ENCODE assay signal across 15 cellular contexts in genomic region chr11:73361953-73362776, GRCh38. TPM values are rescaled to one million over a fixed set of nuclear protein-coding genes. Genes with fewer than 3 reads are reported as not detected.
DNase-seq lines count a peak whose midpoint lies in the region; ATAC-seq and TF ChIP-seq lines count a peak whose summit lies in the region.
"Had no signal": no experiment of that assay in that cellular context is flagged by ENCODE, and none has a peak within 500 bp of the region (broad histone marks: within the 10 kb centered on the region; RNA-seq: fewer than 3 reads in every experiment).

No MANE protein-coding gene starts in this region.

- H3K23me2 ChIP-seq in H9 (ENCODE audit: insufficient read length, low read depth, low read length, poor library complexity, severe bottlenecking) = peaks cover 2% of the 10 kb centered on the region

- no peak overlapping the region for H2BK12ac ChIP-seq in H9 (ENCODE audit: insufficient read length, low read depth, low read length)

- H3K4me1 Mint-ChIP-seq in H9 = peaks cover 4 to 13% of the 10 kb centered on the region in 2 experiments; a peak in 3 of 4 replicates
- H3K4me1 Mint-ChIP-seq in stimulated activated memory B cell treated with anti-CD40 and anti-IgM and Interleukin-4, amounts not matched to agents 10 μg/mL and 1 μg/mL and 100 μg/mL, for 72 hours = peaks cover 40% of the 10 kb centered on the region

- H4K20me1 ChIP-seq in H9 (ENCODE audit: control insufficient read depth, insufficient read depth, insufficient read length) = no peaks in the 10 kb centered on the region

- no peak overlapping the region for H4K8ac ChIP-seq in H9 (replicated peaks; ENCODE audit: insufficient read length, low read depth, low read length)

- no peaks in the 10 kb centered on the region for H3K79me2 ChIP-seq in H9 (ENCODE audit: insufficient read depth, low read length)

- no peaks in the 10 kb centered on the region for H3K27me3 ChIP-seq in H9 (ENCODE audit: insufficient read depth, low read length)
- H3K27me3 ChIP-seq in iPS DF 6.9 (ENCODE audit: control insufficient read depth, insufficient read depth, low read length) = no peaks in the 10 kb centered on the region
- H3K27me3 ChIP-seq: brain microvascular endothelial cell had no signal

- H3K4me1 ChIP-seq in H9 (ENCODE audit: insufficient read depth, low read length) (no peaks in the 10 kb centered on the region), iPS DF 6.9 (ENCODE audit: control insufficient read depth, insufficient read depth, low read length) (peaks cover 2% of the 10 kb centered on the region)

- H3K18ac ChIP-seq in H9 (ENCODE audit: insufficient read length, low read depth, low read length) = no peak overlapping the region

- H3K9ac ChIP-seq in H9 (ENCODE audit: extremely low read depth, insufficient read length, low read length) = no peak overlapping the region

- DNase-seq in H9 = peak; percentile 97
- peak; percentile 47 to 57 for DNase-seq in SHP77 (lab: John Stamatoyannopoulos, UW)
- no peak for DNase-seq in iPS DF 6.9 (ENCODE audit: low read depth, low spot score)
- DNase-seq: activated CD4-positive, alpha-beta T cell treated with anti-CD3 and anti-CD28 coated beads for 36 hours; activated naive CD4-positive, alpha-beta T cell treated with anti-CD3 and anti-CD28 coated beads, Interleukin-2, amount 50 U/mL, for 16 hours; brain microvascular endothelial cell; NCI-H187 treated with DMSO at 0.1 percent for 48 hours; NCI-H524 treated with DMSO at 0.1 percent for 48 hours; T-helper 2 cell had no signal

- TF ChIP-seq CTCF in H9 (conservative IDR thresholded peaks at IDR 0.05) = peak; percentile 55

- H3T11ph ChIP-seq in H9 (ENCODE audit: low read length) = no peak overlapping the region

- H2BK20ac ChIP-seq in H9 (ENCODE audit: low read depth, low read length, poor library complexity, severe bottlenecking) = no peak overlapping the region

- no peak overlapping the region for H3K23ac ChIP-seq in H9 (ENCODE audit: insufficient read length, low read depth, low read length)

- H3K27ac ChIP-seq in H9 (ENCODE audit: insufficient read length, low read depth, low read length) (no peak overlapping the region), iPS DF 6.9 (ENCODE audit: low read length) (no peak overlapping the region)
- H3K27ac ChIP-seq: brain microvascular endothelial cell had no signal

- H3K79me1 ChIP-seq in H9 (ENCODE audit: insufficient read depth, low read depth, low read length, poor library complexity, severe bottlenecking) = no peaks in the 10 kb centered on the region

- ATAC-seq in stimulated activated memory B cell treated with anti-CD40 and anti-IgM and Interleukin-4, amounts not matched to agents 10 μg/mL and 1 μg/mL and 100 μg/mL, for 72 hours = peak; percentile 35
- ATAC-seq in GM18868 (IDR thresholded peaks at IDR 0.05; ENCODE audit: unreplicated experiment) = no peak
- ATAC-seq in GM21529 (IDR thresholded peaks at IDR 0.05; ENCODE audit: unreplicated experiment) = no peak
- ATAC-seq in HG03135 (IDR thresholded peaks at IDR 0.05; ENCODE audit: unreplicated experiment) = no peak
- ATAC-seq: activated CD4-positive, alpha-beta T cell treated with anti-CD3 and anti-CD28 coated beads for 36 hours; stimulated activated effector memory CD8-positive, alpha-beta T cell treated with anti-CD3 and anti-CD28 coated beads, Interleukin-12 subunit alpha, Interleukin-12 subunit beta, amount 100 ng/mL, for 72 hours had no signal

- H3K27me3 Mint-ChIP-seq in H9 (ENCODE audit: low read depth) = peaks cover 7% of the 10 kb centered on the region
- no peaks in the 10 kb centered on the region for H3K27me3 Mint-ChIP-seq in stimulated activated memory B cell treated with anti-CD40 and anti-IgM and Interleukin-4, amounts not matched to agents 10 μg/mL and 1 μg/mL and 100 μg/mL, for 72 hours
- H3K27me3 Mint-ChIP-seq: activated CD4-positive, alpha-beta T cell treated with anti-CD3 and anti-CD28 coated beads for 36 hours had no signal

- no peak overlapping the region for H3K4ac ChIP-seq in H9 (ENCODE audit: low read depth, low read length)

- no peaks in the 10 kb centered on the region for H3K9me3 ChIP-seq in H9 (ENCODE audit: control insufficient read depth, low read depth, low read length)
- H3K9me3 ChIP-seq in iPS DF 6.9 (ENCODE audit: control insufficient read depth, insufficient read depth, low read length) = no peaks in the 10 kb centered on the region

- H3K56ac ChIP-seq in H9 (ENCODE audit: insufficient read length, low read depth, low read length) = no peak overlapping the region

- peak overlapping the region; percentile 55 to 70 for H3K4me3 Mint-ChIP-seq in H9
- H3K4me3 Mint-ChIP-seq in stimulated activated memory B cell treated with anti-CD40 and anti-IgM and Interleukin-4, amounts not matched to agents 10 μg/mL and 1 μg/mL and 100 μg/mL, for 72 hours = no peak overlapping the region
- H3K4me3 Mint-ChIP-seq: activated CD4-positive, alpha-beta T cell treated with anti-CD3 and anti-CD28 coated beads for 36 hours; CD14-positive monocyte; stimulated activated effector memory CD8-positive, alpha-beta T cell treated with anti-CD3 and anti-CD28 coated beads, Interleukin-12 subunit alpha, Interleukin-12 subunit beta, amount 100 ng/mL, for 72 hours had no signal

- H3K9me3 Mint-ChIP-seq in H9 = no peaks in the 10 kb centered on the region
- no peaks in the 10 kb centered on the region for H3K9me3 Mint-ChIP-seq in stimulated activated memory B cell treated with anti-CD40 and anti-IgM and Interleukin-4, amounts not matched to agents 10 μg/mL and 1 μg/mL and 100 μg/mL, for 72 hours
- H3K9me3 Mint-ChIP-seq: CD14-positive monocyte had no signal

- H3K27ac Mint-ChIP-seq in H9 = no peak overlapping the region
- H3K27ac Mint-ChIP-seq in stimulated activated memory B cell treated with anti-CD40 and anti-IgM and Interleukin-4, amounts not matched to agents 10 μg/mL and 1 μg/mL and 100 μg/mL, for 72 hours = peak overlapping the region; percentile 80
- H3K27ac Mint-ChIP-seq: activated CD4-positive, alpha-beta T cell treated with anti-CD3 and anti-CD28 coated beads for 36 hours; CD14-positive monocyte; stimulated activated effector memory CD8-positive, alpha-beta T cell treated with anti-CD3 and anti-CD28 coated beads, Interleukin-12 subunit alpha, Interleukin-12 subunit beta, amount 100 ng/mL, for 72 hours had no signal

- WGBS in H9 (ENCODE audit: extremely low coverage, insufficient read length, low lambda C conversion rate) = no CpG with 5 or more reads among the region's 70 CpGs
- no CpG with 5 or more reads among the region's 70 CpGs for WGBS in iPS DF 6.9 (ENCODE audit: insufficient coverage, insufficient read length)

- H2BK15ac ChIP-seq in H9 (ENCODE audit: low read depth, low read length) = no peak overlapping the region

- H2AK5ac ChIP-seq in H9 (ENCODE audit: insufficient read length, low read length) = no peak overlapping the region

- no peak overlapping the region for H2BK5ac ChIP-seq in H9 (ENCODE audit: insufficient read length, low read length)

- no peak overlapping the region for H3K14ac ChIP-seq in H9 (ENCODE audit: insufficient read depth, low read length)

- H4K91ac ChIP-seq in H9 (ENCODE audit: insufficient read length, low read depth, low read length) = no peak overlapping the region

- H3K4me3 ChIP-seq in iPS DF 6.9 (ENCODE audit: low read length) = peak overlapping the region; percentile 45; the same call in 1 of the 2 replicates

- H3K36me3 Mint-ChIP-seq in H9 (ENCODE audit: insufficient read depth in 1 of 3, low read depth in 3 of 3) = peaks cover 4 to 17% (median 4%) of the 10 kb centered on the region in 3 experiments; a peak in 4 of 7 replicates
- peaks cover 44% of the 10 kb centered on the region for H3K36me3 Mint-ChIP-seq in stimulated activated memory B cell treated with anti-CD40 and anti-IgM and Interleukin-4, amounts not matched to agents 10 μg/mL and 1 μg/mL and 100 μg/mL, for 72 hours
- H3K36me3 Mint-ChIP-seq: CD14-positive monocyte; stimulated activated effector memory CD8-positive, alpha-beta T cell treated with anti-CD3 and anti-CD28 coated beads, Interleukin-12 subunit alpha, Interleukin-12 subunit beta, amount 100 ng/mL, for 72 hours had no signal

- H3K4me2 ChIP-seq in H9 (ENCODE audit: insufficient read depth, insufficient read length, low read length) = peak overlapping the region; percentile 7

- H4K5ac ChIP-seq in H9 (ENCODE audit: insufficient read length, low read depth, low read length) = no peak overlapping the region

- no peak overlapping the region for H2BK120ac ChIP-seq in H9 (ENCODE audit: low read depth, low read length, poor library complexity, severe bottlenecking)

- H3K36me3 ChIP-seq in iPS DF 6.9 (ENCODE audit: control insufficient read depth, insufficient read depth, low read length) = peaks cover 4% of the 10 kb centered on the region; the same call in 1 of the 2 replicates

- H2AFZ ChIP-seq in H9 (ENCODE audit: low read length) = no peak overlapping the region

RNA-seq across cellular contexts. Expression of gene RELT, which starts 14.0 kb away (rescaled TPM):
- total RNA-seq in H9 (2021) = 10.2 TPM in 2 replicates

RNA-seq across cellular contexts. Expression of gene ARHGEF17, which starts 54.1 kb away (rescaled TPM):
- 6.2 and 7.4 TPM in 2 replicates for total RNA-seq in H9 (2021)
